In the genomic region with DNA sequence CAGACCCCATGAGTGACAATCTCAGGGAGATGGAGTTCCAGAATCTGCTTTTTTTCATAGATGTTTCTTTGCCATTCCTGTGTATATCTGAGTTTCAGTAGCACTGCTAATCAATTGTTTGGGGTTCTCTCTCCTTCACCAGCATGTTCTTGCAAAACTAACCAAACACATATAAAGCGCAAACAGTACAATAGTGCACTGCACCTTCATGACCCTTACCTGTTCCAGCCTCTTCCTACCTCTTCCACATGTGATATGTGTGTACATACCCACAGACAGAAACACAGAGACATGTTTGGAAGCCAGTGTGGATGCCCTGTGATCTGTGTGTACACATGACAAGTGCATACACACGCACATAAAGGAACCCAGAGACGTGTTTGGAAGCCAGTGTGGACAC, we compare ENCODE assay signal across 1 cellular context.
TF ChIP-seq lines count a peak whose summit lies in the region.

No MANE protein-coding gene starts in this region.

TF ChIP-seq in SK-N-SH, 30 proteins besides CTCF, POLR2A, EP300 and RAD21 (continued from another document):
- TF ChIP-seq, protein P1, sequence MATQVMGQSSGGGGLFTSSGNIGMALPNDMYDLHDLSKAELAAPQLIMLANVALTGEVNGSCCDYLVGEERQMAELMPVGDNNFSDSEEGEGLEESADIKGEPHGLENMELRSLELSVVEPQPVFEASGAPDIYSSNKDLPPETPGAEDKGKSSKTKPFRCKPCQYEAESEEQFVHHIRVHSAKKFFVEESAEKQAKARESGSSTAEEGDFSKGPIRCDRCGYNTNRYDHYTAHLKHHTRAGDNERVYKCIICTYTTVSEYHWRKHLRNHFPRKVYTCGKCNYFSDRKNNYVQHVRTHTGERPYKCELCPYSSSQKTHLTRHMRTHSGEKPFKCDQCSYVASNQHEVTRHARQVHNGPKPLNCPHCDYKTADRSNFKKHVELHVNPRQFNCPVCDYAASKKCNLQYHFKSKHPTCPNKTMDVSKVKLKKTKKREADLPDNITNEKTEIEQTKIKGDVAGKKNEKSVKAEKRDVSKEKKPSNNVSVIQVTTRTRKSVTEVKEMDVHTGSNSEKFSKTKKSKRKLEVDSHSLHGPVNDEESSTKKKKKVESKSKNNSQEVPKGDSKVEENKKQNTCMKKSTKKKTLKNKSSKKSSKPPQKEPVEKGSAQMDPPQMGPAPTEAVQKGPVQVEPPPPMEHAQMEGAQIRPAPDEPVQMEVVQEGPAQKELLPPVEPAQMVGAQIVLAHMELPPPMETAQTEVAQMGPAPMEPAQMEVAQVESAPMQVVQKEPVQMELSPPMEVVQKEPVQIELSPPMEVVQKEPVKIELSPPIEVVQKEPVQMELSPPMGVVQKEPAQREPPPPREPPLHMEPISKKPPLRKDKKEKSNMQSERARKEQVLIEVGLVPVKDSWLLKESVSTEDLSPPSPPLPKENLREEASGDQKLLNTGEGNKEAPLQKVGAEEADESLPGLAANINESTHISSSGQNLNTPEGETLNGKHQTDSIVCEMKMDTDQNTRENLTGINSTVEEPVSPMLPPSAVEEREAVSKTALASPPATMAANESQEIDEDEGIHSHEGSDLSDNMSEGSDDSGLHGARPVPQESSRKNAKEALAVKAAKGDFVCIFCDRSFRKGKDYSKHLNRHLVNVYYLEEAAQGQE (IDR thresholded peaks at IDR 0.05; ENCODE audit: low read depth, low read length) = no peak
- no peak for TF ChIP-seq TCF12 (IDR thresholded peaks at IDR 0.05)
- no peak for TF ChIP-seq RCOR1 (IDR thresholded peaks at IDR 0.05; ENCODE audit: low read length)
- TF ChIP-seq, protein P2, sequence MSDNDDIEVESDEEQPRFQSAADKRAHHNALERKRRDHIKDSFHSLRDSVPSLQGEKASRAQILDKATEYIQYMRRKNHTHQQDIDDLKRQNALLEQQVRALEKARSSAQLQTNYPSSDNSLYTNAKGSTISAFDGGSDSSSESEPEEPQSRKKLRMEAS (IDR thresholded peaks at IDR 0.05; ENCODE audit: low read depth) = no peak
